ENCODE assay signal across 9 cellular contexts in genomic region chr19:33472696-33473624, GRCh38. TPM values are rescaled to one million over a fixed set of nuclear protein-coding genes. Genes with fewer than 3 reads are reported as not detected.
DNase-seq lines count a peak whose midpoint lies in the region; ATAC-seq and TF ChIP-seq lines count a peak whose summit lies in the region.
"Had no signal": no experiment of that assay in that cellular context is flagged by ENCODE, and none has a peak within 500 bp of the region (broad histone marks: within the 10 kb centered on the region; RNA-seq: fewer than 3 reads in every experiment).

No MANE protein-coding gene starts in this region.

- H3K79me2 ChIP-seq in smooth muscle cell (ENCODE audit: low read depth), result no peaks in the 10 kb centered on the region

- 72% methylated on average over 23 of the region's 23 CpGs for WGBS in smooth muscle cell (ENCODE audit: low lambda C conversion rate)

- H3K4me3 Mint-ChIP-seq in CD14-positive monocyte, result no peak overlapping the region

- no peaks in the 10 kb centered on the region for H3F3A ChIP-seq in smooth muscle cell (ENCODE audit: low read depth)

- intact Hi-C loops in CD14-positive monocyte (cut with micrococcal nuclease), result no loop called here

- H3K9me3 Mint-ChIP-seq in CD14-positive monocyte, result peaks cover 0 to 2% (median 0%) of the 10 kb centered on the region in 7 donors

- no peaks in the 10 kb centered on the region for H3K27me3 ChIP-seq in foreskin keratinocyte
- H3K27me3 ChIP-seq in smooth muscle cell (ENCODE audit: low read depth), result no peaks in the 10 kb centered on the region

- H3K4me1 Mint-ChIP-seq in CD14-positive monocyte, result peaks cover 3% of the 10 kb centered on the region

- H4K20me1 ChIP-seq in smooth muscle cell (ENCODE audit: low read depth), result peaks cover 25% of the 10 kb centered on the region

- H3K4me3 ChIP-seq in HFF-Myc (replicated peaks; ENCODE audit: low read depth, low read length) (no peak overlapping the region), smooth muscle cell (no peak overlapping the region)

- peak; percentile 87 for ATAC-seq in foreskin keratinocyte
- no peak for ATAC-seq in HG03520 (IDR thresholded peaks at IDR 0.05; ENCODE audit: unreplicated experiment)
- no peak for ATAC-seq in HG03521 (IDR thresholded peaks at IDR 0.05; ENCODE audit: unreplicated experiment)
- ATAC-seq: right cardiac atrium had no signal

- H2AFZ ChIP-seq in smooth muscle cell (ENCODE audit: low read depth), result no peak overlapping the region

- peaks cover 0 to 2% (median 0%) of the 10 kb centered on the region in 3 donors for H3K27me3 Mint-ChIP-seq in CD14-positive monocyte (ENCODE audit: low read depth in 3 of 3)

- TF ChIP-seq CTCF in HFF-Myc (IDR thresholded peaks at IDR 0.05; ENCODE audit: low read depth, low read length, missing control alignments) (no peak), foreskin keratinocyte (conservative IDR thresholded peaks at IDR 0.05) (peak; percentile 50), smooth muscle cell (IDR thresholded peaks at IDR 0.05; ENCODE audit: borderline replicate concordance, insufficient read depth, poor library complexity, severe bottlenecking) (no peak), CD14-positive monocyte (IDR thresholded peaks at IDR 0.05) (no peak)

- peak overlapping the region; percentile 64 for H3K27ac ChIP-seq in foreskin keratinocyte
- peak overlapping the region; percentile 56 for H3K27ac ChIP-seq in smooth muscle cell (ENCODE audit: low read depth)

- H3K4me1 ChIP-seq in foreskin keratinocyte (no peaks in the 10 kb centered on the region), smooth muscle cell (ENCODE audit: low read depth) (no peaks in the 10 kb centered on the region)

- peaks cover 18 to 20% of the 10 kb centered on the region in 2 donors for H3K36me3 Mint-ChIP-seq in CD14-positive monocyte

- H3K36me3 ChIP-seq in smooth muscle cell (ENCODE audit: low read depth), result no peaks in the 10 kb centered on the region

- H3K27ac Mint-ChIP-seq in CD14-positive monocyte, result peak overlapping the region in 1 of 7 donors; percentile 73

- DNase-seq in HFF-Myc (ENCODE audit: extremely low read depth, low read depth) (peak; percentile 79), T1000 (lab: John Stamatoyannopoulos, UW) (peak; percentile 88), foreskin keratinocyte (peak; percentile 93 to 98), smooth muscle cell (lab: John Stamatoyannopoulos, UW; ENCODE audit: unreplicated experiment) (no peak), CD14-positive monocyte (ENCODE audit: low spot score) (no peak)
- DNase-seq: NCI-H774, right cardiac atrium had no signal

- H3K9ac ChIP-seq in smooth muscle cell (ENCODE audit: low read depth), result no peak overlapping the region

- H3K9me3 ChIP-seq in smooth muscle cell (replicated peaks; ENCODE audit: low read depth), result no peaks in the 10 kb centered on the region

- peak overlapping the region; percentile 22 for H3K4me2 ChIP-seq in smooth muscle cell

RNA-seq across cellular contexts. Expression of gene PEPD, which starts 48.6 kb away (rescaled TPM):
- 25.9 and 28.1 TPM in 2 replicates for total RNA-seq in foreskin keratinocyte
- 29.6 and 31.5 TPM in 2 replicates for polyA plus RNA-seq in foreskin keratinocyte
- total RNA-seq in smooth muscle cell, result 53.0 and 57.2 TPM in 2 replicates
- 53.8 and 70.4 TPM in 2 replicates for polyA plus RNA-seq in smooth muscle cell
- 100 to 1,000 TPM; 171 to 218 TPM for polyA plus RNA-seq in CD14-positive monocyte

Comparison
In these comparisons a context has a peak if more than half of its experiments do, and no peak if none do; other contexts are left out.
1. DNase-seq: peak in HFF-Myc (single experiment), T1000 (single experiment) and foreskin keratinocyte (2 of 2); none in smooth muscle cell (single experiment) and CD14-positive monocyte (single experiment).